ENCODE assay signal across 1 cellular context in genomic region chr1:35454616-35455015, GRCh38.
TF ChIP-seq lines count a peak whose summit lies in the region.

No MANE protein-coding gene starts in this region.

TF ChIP-seq in SK-N-SH, 30 proteins besides CTCF, POLR2A, EP300 and RAD21 (continued from another document):
- TF ChIP-seq CHD2 (IDR thresholded peaks at IDR 0.05; ENCODE audit: low read length, partially characterized antibody): no peak
TF ChIP-seq in SK-N-SH: peak in this region for 0.
